In the genomic region with DNA sequence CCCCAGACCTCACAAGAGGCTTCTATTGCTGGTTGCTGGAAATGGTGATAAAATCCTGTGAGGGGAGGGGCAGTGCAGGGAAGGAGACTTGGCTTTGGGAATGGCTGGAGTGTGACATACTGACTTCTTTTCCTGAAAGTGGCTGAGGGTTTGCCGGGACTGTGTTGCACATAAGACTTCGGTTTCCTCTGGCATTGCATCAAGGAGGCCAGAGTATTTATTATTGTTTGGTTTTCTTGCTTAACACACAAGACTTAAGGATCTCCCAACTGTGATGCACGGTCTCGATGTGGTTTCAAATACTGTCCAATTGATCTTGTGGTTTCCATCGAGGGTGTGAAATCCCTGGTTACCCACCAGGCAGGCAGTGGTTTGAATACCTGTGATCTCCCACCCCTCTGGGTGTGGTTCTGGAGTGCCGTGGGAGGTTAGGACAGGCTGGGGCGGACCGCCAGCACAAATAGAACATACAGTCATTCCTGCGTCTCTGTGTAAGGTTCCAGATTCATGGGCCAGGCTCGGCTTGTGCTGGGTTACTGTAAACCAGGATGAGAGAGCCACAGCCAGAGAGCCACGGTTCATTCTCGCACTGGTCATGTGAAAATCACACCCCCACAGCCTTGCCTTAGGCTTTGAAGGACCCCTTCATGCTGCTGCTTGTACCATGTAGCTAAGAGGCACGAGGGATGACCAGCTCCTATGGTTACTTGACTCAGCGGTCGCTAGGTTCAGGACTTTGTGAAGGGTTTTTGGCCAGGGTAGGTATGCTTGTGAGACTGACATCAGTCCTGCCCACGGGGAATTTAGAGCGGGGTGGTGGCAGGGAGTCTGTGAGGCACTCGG, we compare ENCODE assay signal across 9 cellular contexts. TPM values are rescaled to one million over a fixed set of nuclear protein-coding genes. Genes with fewer than 3 reads are reported as not detected.
A peak's percentile ranks its signal among the peaks of the same experiment; 100 is the strongest.
DNase-seq lines count a peak whose midpoint lies in the region; ATAC-seq and TF ChIP-seq lines count a peak whose summit lies in the region.
"Had no signal": no experiment of that assay in that cellular context is flagged by ENCODE, and none has a peak within 500 bp of the region (broad histone marks: within the 10 kb centered on the region; RNA-seq: fewer than 3 reads in every experiment).

No MANE protein-coding gene starts in this region.

- H3K36me3 ChIP-seq in thoracic aorta: no peaks in the 10 kb centered on the region

- H3K4me1 ChIP-seq in thoracic aorta (ENCODE audit: control insufficient read depth in 1 of 2, low read depth in 2 of 2): peaks cover 90 to 93% of the 10 kb centered on the region in 2 donors

- peak overlapping the region; percentile 95 to 96 for H3K27ac ChIP-seq in thoracic aorta

- H3K27me3 ChIP-seq in thoracic aorta (replicated peaks; ENCODE audit: insufficient read depth): no peaks in the 10 kb centered on the region

- no peaks in the 10 kb centered on the region for H3K9me3 ChIP-seq in thoracic aorta

- peak; percentile 27 for DNase-seq in NB4 (ENCODE audit: low read depth)
- peak; percentile 84 for DNase-seq in dermis blood vessel endothelial cell
- peak; percentile 57 for DNase-seq in medulla oblongata (ENCODE audit: extremely low spot score)
- DNase-seq in thoracic aorta (ENCODE audit: low spot score): peak; percentile 79
- no peak for DNase-seq in cerebellar nuclear complex (lab: John Stamatoyannopoulos, UW)
- DNase-seq: activated CD4-positive, alpha-beta T cell treated with anti-CD3 and anti-CD28 coated beads, Interleukin-2, amount 50 U/mL, for 4 hours had no signal

- no peak for TF ChIP-seq POLR2A in NB4 (IDR thresholded peaks at IDR 0.05; ENCODE audit: extremely low read depth, insufficient read length)

- ATAC-seq in thoracic aorta (ENCODE audit: insufficient number of reproducible peaks, low FRiP score, low read depth) (peak; percentile 65), GM21423 (IDR thresholded peaks at IDR 0.05; ENCODE audit: unreplicated experiment) (no peak), HG02852 (IDR thresholded peaks at IDR 0.05; ENCODE audit: unreplicated experiment) (no peak), HG03135 (IDR thresholded peaks at IDR 0.05; ENCODE audit: unreplicated experiment) (no peak)

- TF ChIP-seq CTCF in NB4 (IDR thresholded peaks at IDR 0.05; ENCODE audit: low read depth, low read length) (no peak), thoracic aorta (IDR thresholded peaks at IDR 0.05) (no peak)

- no peak overlapping the region for H3K4me3 ChIP-seq in NB4 (ENCODE audit: low read depth, low read length)
- peak overlapping the region; percentile 60 for H3K4me3 ChIP-seq in thoracic aorta

RNA-seq across cellular contexts. Expression of gene WBP1L, which starts 39.2 kb away (rescaled TPM):
- total RNA-seq in dermis blood vessel endothelial cell: 73.9 and 103 TPM in 2 replicates
- total RNA-seq in thoracic aorta: 100 to 1,000 TPM; 123 to 268 TPM

RNA-seq across cellular contexts. Expression of gene CYP17A1, which starts 54.3 kb away (rescaled TPM):
- total RNA-seq in dermis blood vessel endothelial cell (not detected in 2 replicates), thoracic aorta (1 to 10 TPM in 1 of 2 donors, under 1 TPM in 1; 0.41 to 1.3 TPM)

Comparison
In these comparisons a context has a peak if more than half of its experiments do, and no peak if none do; other contexts are left out.
1. DNase-seq: peak in NB4 (single experiment), dermis blood vessel endothelial cell (single experiment), medulla oblongata (single experiment) and thoracic aorta (single experiment); none in cerebellar nuclear complex (0 of 2).